ENCODE assay signal across 8 cellular contexts in genomic region chr1:38991638-38992449, GRCh38. TPM values are rescaled to one million over a fixed set of nuclear protein-coding genes. Genes with fewer than 3 reads are reported as not detected.
DNase-seq lines count a peak whose midpoint lies in the region; ATAC-seq and TF ChIP-seq lines count a peak whose summit lies in the region.

No MANE protein-coding gene starts in this region.

- CTCF ChIA-PET in A673 (lab: Charles Lee): no interaction called here

- intact Hi-C loops in A673 (cut with micrococcal nuclease; ENCODE audit: unreplicated experiment) (loop anchor here (5.0 kb wide), 1 partner anchor 120 kb away; the partner anchor contains the start of gene MYCBP), cardiac septum (cut with DNase I) (loop anchor here (2.0 kb wide), 2 partner anchors 35 to 117 kb away; partner anchors contain the start of gene NDUFS5), ovary (cut with DNase I) (loop anchor here in 2 of 4 donors (10.0 kb wide), 1 partner anchor 117 kb away; the partner anchor contains the start of gene MYCBP (in 2 of the 2))

- no peaks in the 10 kb centered on the region for H3K27me3 Mint-ChIP-seq in activated naive CD8-positive, alpha-beta T cell treated with anti-CD3 and anti-CD28 coated beads, Interleukin-2, amount 10 ng/mL, durations not matched to agents 7 days and 5 days

- H3K4me1 Mint-ChIP-seq in activated naive CD8-positive, alpha-beta T cell treated with anti-CD3 and anti-CD28 coated beads, Interleukin-2, amount 10 ng/mL, durations not matched to agents 7 days and 5 days: peaks cover 33% of the 10 kb centered on the region

- peaks cover 13% of the 10 kb centered on the region for H3K4me1 ChIP-seq in A673 (ENCODE audit: insufficient read depth, low read length, poor library complexity, severe bottlenecking)
- H3K4me1 ChIP-seq in ovary (ENCODE audit: insufficient read depth): peaks cover 5% of the 10 kb centered on the region

- TF ChIP-seq EP300 in ovary (IDR thresholded peaks at IDR 0.05): no peak

- TF ChIP-seq CTCF in A673 (conservative IDR thresholded peaks at IDR 0.05; ENCODE audit: low read depth, low read length) (no peak), GM12875 (IDR thresholded peaks at IDR 0.05; ENCODE audit: borderline replicate concordance, insufficient read depth, low read depth, low read length) (no peak), ovary (IDR thresholded peaks at IDR 0.05) (no peak), GM13977 (IDR thresholded peaks at IDR 0.05; ENCODE audit: extremely low read depth, insufficient read depth, missing control alignments) (no peak)

- 0% methylated on average over 32 of the region's 32 CpGs for WGBS in ovary, 3 donors

- peak overlapping the region; percentile 98 for H3K27ac ChIP-seq in A673 (ENCODE audit: low read depth, low read length, poor library complexity, severe bottlenecking)
- H3K27ac ChIP-seq in ovary: peak overlapping the region; percentile 68 to 83

- ATAC-seq in activated naive CD8-positive, alpha-beta T cell treated with anti-CD3 and anti-CD28 coated beads, Interleukin-2, amount 10 ng/mL, durations not matched to agents 7 days and 5 days (ENCODE audit: low read depth): no peak
- no peak for ATAC-seq in GM21367 (IDR thresholded peaks at IDR 0.05; ENCODE audit: unreplicated experiment)

- in situ Hi-C loops in GM13977 (cut with MboI; ENCODE audit: low pct_unique_long_range_greater_than_20kb, low sequenced_read_pairs, unreplicated experiment): no loop called here

- H3K27me3 ChIP-seq in A673 (replicated peaks; ENCODE audit: insufficient read depth, low read depth, low read length, poor library complexity) (no peaks in the 10 kb centered on the region), ovary (no peaks in the 10 kb centered on the region)

- peak overlapping the region; percentile 79 for H3K27ac Mint-ChIP-seq in activated naive CD8-positive, alpha-beta T cell treated with anti-CD3 and anti-CD28 coated beads, Interleukin-2, amount 10 ng/mL, durations not matched to agents 7 days and 5 days

- POLR2A ChIA-PET in A673 (lab: Charles Lee; ENCODE audit: low non-redundant PET): no interaction called here
- POLR2A ChIA-PET in activated naive CD8-positive, alpha-beta T cell treated with anti-CD3 and anti-CD28 coated beads, Interleukin-2, amount 10 ng/mL, durations not matched to agents 7 days and 5 days (lab: Charles Lee): interaction anchor here (0.6 to 1.4 kb wide), 3 partner anchors 14 to 349 kb away, joined by 3 to 9 read pairs (median 5); partner anchors contain the start of gene NDUFS5

- DNase-seq in A673 (ENCODE audit: low spot score) (peak; percentile 44), NCI-H2107 treated with DMSO at 0.1 percent for 48 hours (lab: John Stamatoyannopoulos, UW; ENCODE audit: unreplicated experiment) (peak; percentile 100), cardiac septum (ENCODE audit: low spot score) (peak; percentile 79), ovary (peak in 3 of 5 donors; percentile 36 to 62 (median 49)), GM13977 (ENCODE audit: low spot score) (no peak)
- peak; percentile 41 for DNase-seq in activated naive CD8-positive, alpha-beta T cell treated with anti-CD3 and anti-CD28 coated beads, Interleukin-2, amount 10 ng/mL, durations not matched to agents 7 days and 5 days

- TF ChIP-seq POLR2A in ovary (IDR thresholded peaks at IDR 0.05): no peak

- H3K4me3 ChIP-seq in A673 (ENCODE audit: low read depth, low read length, poor library complexity, severe bottlenecking) (peak overlapping the region; percentile 99), GM12875 (ENCODE audit: low read depth, low read length) (peak overlapping the region; percentile 73), ovary (peak overlapping the region; percentile 99)

- H3K9me3 ChIP-seq in A673 (ENCODE audit: low read depth, low read length, poor library complexity, severe bottlenecking): no peaks in the 10 kb centered on the region
- H3K9me3 ChIP-seq in ovary: no peaks in the 10 kb centered on the region

- H3K9me3 Mint-ChIP-seq in activated naive CD8-positive, alpha-beta T cell treated with anti-CD3 and anti-CD28 coated beads, Interleukin-2, amount 10 ng/mL, durations not matched to agents 7 days and 5 days: no peaks in the 10 kb centered on the region

- peaks cover 21% of the 10 kb centered on the region for H3K36me3 Mint-ChIP-seq in activated naive CD8-positive, alpha-beta T cell treated with anti-CD3 and anti-CD28 coated beads, Interleukin-2, amount 10 ng/mL, durations not matched to agents 7 days and 5 days

- BruUV-seq in A673 (replicated peaks; lab: Mats Ljungman, UMichigan): no TSS peak

- peak overlapping the region; percentile 95 for H3K4me3 Mint-ChIP-seq in activated naive CD8-positive, alpha-beta T cell treated with anti-CD3 and anti-CD28 coated beads, Interleukin-2, amount 10 ng/mL, durations not matched to agents 7 days and 5 days

- H3K36me3 ChIP-seq in A673 (ENCODE audit: insufficient read depth, low read length, poor library complexity, severe bottlenecking) (peaks cover 25% of the 10 kb centered on the region), ovary (no peaks in the 10 kb centered on the region)

RNA-seq across cellular contexts. Expression of gene AKIRIN1, which starts 0.8 kb away (rescaled TPM):
- total RNA-seq in A673 (2021) (76.3 and 87.0 TPM in 2 replicates), cardiac septum (60.0 TPM), ovary (10 to 100 TPM; 19.1 to 49.0 (median 42.4) TPM)
- 10 to 100 TPM; 55.5 to 60.2 TPM for total RNA-seq in activated naive CD8-positive, alpha-beta T cell treated with anti-CD3 and anti-CD28 coated beads, Interleukin-2, amount 10 ng/mL, durations not matched to agents 7 days and 5 days
- 10 to 100 TPM; 14.9 to 64.6 TPM for polyA plus RNA-seq in ovary

RNA-seq across cellular contexts. Expression of gene NDUFS5, which starts 34.3 kb away (rescaled TPM):
- total RNA-seq in A673 (2021) (279 and 284 TPM in 2 replicates), cardiac septum (519 TPM), ovary (100 to 1,000 TPM; 126 to 378 (median 195) TPM)
- total RNA-seq in activated naive CD8-positive, alpha-beta T cell treated with anti-CD3 and anti-CD28 coated beads, Interleukin-2, amount 10 ng/mL, durations not matched to agents 7 days and 5 days: 100 to 1,000 TPM; 107 to 113 TPM
- 100 to 1,000 TPM; 438 to 492 TPM for polyA plus RNA-seq in ovary

RNA-seq across cellular contexts. Expression of gene RHBDL2, which starts 50.2 kb away (rescaled TPM):
- total RNA-seq in A673 (2021): not detected in 2 replicates
- total RNA-seq in activated naive CD8-positive, alpha-beta T cell treated with anti-CD3 and anti-CD28 coated beads, Interleukin-2, amount 10 ng/mL, durations not matched to agents 7 days and 5 days: not detected
- total RNA-seq in cardiac septum: not detected
- under 1 TPM in 4 of 7 donors, not detected in 3; 0.10 to 0.35 (median 0.24) TPM for total RNA-seq in ovary
- under 1 TPM; 0.19 to 0.32 TPM for polyA plus RNA-seq in ovary
